9 cellular contexts compared by ENCODE assay signal in the genomic region with DNA sequence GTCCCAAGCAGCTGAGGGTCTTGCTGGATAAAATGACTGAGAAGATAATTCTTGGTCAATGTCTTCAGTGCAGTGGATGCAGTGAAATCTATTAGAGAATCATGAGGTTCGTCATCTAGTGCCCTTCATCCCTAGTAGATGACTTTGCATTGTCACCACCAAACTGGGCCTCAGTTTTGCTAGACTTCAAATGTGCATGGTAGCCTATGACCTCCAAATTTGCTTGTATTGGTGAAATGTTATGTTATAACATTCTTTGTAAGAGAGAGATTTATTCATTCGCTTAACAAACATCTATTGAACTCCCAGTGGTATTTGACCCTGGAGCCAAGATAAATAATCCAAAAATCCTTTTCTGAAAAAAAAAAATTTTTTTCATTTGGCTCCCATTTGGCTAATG.
"Had no signal": no experiment of that assay in that cellular context is flagged by ENCODE, and none has a peak within 500 bp of the region (broad histone marks: within the 10 kb centered on the region; RNA-seq: fewer than 3 reads in every experiment).

No MANE protein-coding gene starts in this region.

- H3K36me3 ChIP-seq: HAP-1 had no signal

- H3K4me1 ChIP-seq: HAP-1 had no signal

- ATAC-seq: GM23338, HCT116 had no signal

- H3K9ac ChIP-seq: GM23248 had no signal

- H3K4me2 ChIP-seq: GM23338 had no signal

- H3K9me3 ChIP-seq: HAP-1 had no signal

- DNase-seq: GM23248, GOT3, H7, H9, HCEC 1CT, HFFc6 had no signal

- H2AFZ ChIP-seq: GM23248, GM23338 had no signal

- H3K4me3 ChIP-seq: GM23248, GM23338, HAP-1 had no signal

- H3K27ac ChIP-seq: GM23248 had no signal
